In genomic region chr20:63939061-63939935, GRCh38 we compare ENCODE assay signal across 1 cellular context.
TF ChIP-seq lines count a peak whose summit lies in the region.

No MANE protein-coding gene starts in this region.

TF ChIP-seq in WTC11, 78 proteins besides CTCF, POLR2A, EP300 and RAD21:
- TF ChIP-seq ZNF512 (CRISPR knock-in tag; IDR thresholded peaks at IDR 0.05; ENCODE audit: borderline replicate concordance): no peak
- TF ChIP-seq NR2C2 (CRISPR knock-in tag; IDR thresholded peaks at IDR 0.05): no peak
- TF ChIP-seq ZNF425 (CRISPR knock-in tag; conservative IDR thresholded peaks at IDR 0.05): no peak
- no peak for TF ChIP-seq NFE2L1 (CRISPR knock-in tag; IDR thresholded peaks at IDR 0.05)
- no peak for TF ChIP-seq ARID4B (CRISPR knock-in tag; IDR thresholded peaks at IDR 0.05; ENCODE audit: borderline replicate concordance)
- no peak for TF ChIP-seq ESRRA (CRISPR knock-in tag; IDR thresholded peaks at IDR 0.05; ENCODE audit: borderline replicate concordance)
- no peak for TF ChIP-seq PRDM15 (CRISPR knock-in tag; IDR thresholded peaks at IDR 0.05)
- TF ChIP-seq KAT7 (CRISPR knock-in tag; IDR thresholded peaks at IDR 0.05; ENCODE audit: borderline replicate concordance): no peak
- no peak for TF ChIP-seq CBFB (CRISPR knock-in tag; IDR thresholded peaks at IDR 0.05; ENCODE audit: low read depth)
- no peak for TF ChIP-seq ELF4 (CRISPR knock-in tag; IDR thresholded peaks at IDR 0.05; ENCODE audit: low read depth)
- no peak for TF ChIP-seq GABPB1 (CRISPR knock-in tag; IDR thresholded peaks at IDR 0.05)
- no peak for TF ChIP-seq TEAD1 (CRISPR knock-in tag; IDR thresholded peaks at IDR 0.05)
- no peak for TF ChIP-seq E2F1 (CRISPR knock-in tag; IDR thresholded peaks at IDR 0.05)
- no peak for TF ChIP-seq E2F5 (CRISPR knock-in tag; IDR thresholded peaks at IDR 0.05)
